In genomic region chr18:48745293-48745692, GRCh38 we compare ENCODE assay signal across 20 cellular contexts.
"Had no signal": no experiment of that assay in that cellular context is flagged by ENCODE, and none has a peak within 500 bp of the region (broad histone marks: within the 10 kb centered on the region; RNA-seq: fewer than 3 reads in every experiment).

No MANE protein-coding gene starts in this region.

- H3K9me3 Mint-ChIP-seq: activated CD4-positive, alpha-beta memory T cell treated with anti-CD3 and anti-CD28 coated beads for 36 hours; activated naive CD4-positive, alpha-beta T cell treated with anti-CD3 and anti-CD28 coated beads, Interleukin-2, amount 10 ng/mL, durations not matched to agents 7 days and 5 days; activated T-cell treated with anti-CD3 and anti-CD28 coated beads, Interleukin-2, amount 50 U/mL, for 24 hours; naive thymus-derived CD4-positive, alpha-beta T cell had no signal

- H3K27ac Mint-ChIP-seq: activated CD4-positive, alpha-beta memory T cell treated with anti-CD3 and anti-CD28 coated beads for 36 hours; activated naive CD4-positive, alpha-beta T cell treated with anti-CD3 and anti-CD28 coated beads, Interleukin-2, amount 10 ng/mL, durations not matched to agents 7 days and 5 days; activated T-cell treated with anti-CD3 and anti-CD28 coated beads, Interleukin-2, amount 50 U/mL, for 24 hours; naive thymus-derived CD4-positive, alpha-beta T cell had no signal

- H3K9me3 ChIP-seq: colonic mucosa, gastrocnemius medialis, heart right ventricle, mucosa of descending colon, stomach, thyroid gland had no signal

- H3K27me3 ChIP-seq: colonic mucosa, gastrocnemius medialis, heart right ventricle, stomach, thyroid gland had no signal

- H3K4me1 ChIP-seq: colonic mucosa, parathyroid adenoma had no signal

- H3K4me3 Mint-ChIP-seq: activated CD4-positive, alpha-beta memory T cell treated with anti-CD3 and anti-CD28 coated beads for 36 hours; activated naive CD4-positive, alpha-beta T cell treated with anti-CD3 and anti-CD28 coated beads, Interleukin-2, amount 10 ng/mL, durations not matched to agents 7 days and 5 days; activated T-cell treated with anti-CD3 and anti-CD28 coated beads, Interleukin-2, amount 50 U/mL, for 24 hours; naive thymus-derived CD4-positive, alpha-beta T cell had no signal

- H3K27me3 Mint-ChIP-seq: activated CD4-positive, alpha-beta memory T cell treated with anti-CD3 and anti-CD28 coated beads for 36 hours; activated T-cell treated with anti-CD3 and anti-CD28 coated beads, Interleukin-2, amount 50 U/mL, for 24 hours had no signal

- H3K36me3 Mint-ChIP-seq: activated CD4-positive, alpha-beta memory T cell treated with anti-CD3 and anti-CD28 coated beads for 36 hours; activated naive CD4-positive, alpha-beta T cell treated with anti-CD3 and anti-CD28 coated beads, Interleukin-2, amount 10 ng/mL, durations not matched to agents 7 days and 5 days; naive thymus-derived CD4-positive, alpha-beta T cell had no signal

- H3K36me3 ChIP-seq: colonic mucosa, gastrocnemius medialis, heart right ventricle, stomach, thyroid gland had no signal

- H3K4me3 ChIP-seq: colonic mucosa, gastrocnemius medialis, heart right ventricle, lung, mucosa of descending colon, stomach, thyroid gland had no signal

- H3K4me1 Mint-ChIP-seq: activated naive CD4-positive, alpha-beta T cell treated with anti-CD3 and anti-CD28 coated beads, Interleukin-2, amount 10 ng/mL, durations not matched to agents 7 days and 5 days had no signal

- H3K27ac ChIP-seq: colonic mucosa, gastrocnemius medialis, heart right ventricle, parathyroid adenoma, stomach, thyroid gland had no signal

- ATAC-seq: gastrocnemius medialis; heart right ventricle; left colon; mucosa of descending colon; naive thymus-derived CD4-positive, alpha-beta T cell; SK-N-SH treated with all-trans-retinoic acid at 6 μM for 48 hours had no signal

- DNase-seq: activated CD4-positive, alpha-beta memory T cell treated with anti-CD3 and anti-CD28 coated beads for 36 hours; activated CD4-positive, CD25-positive, alpha-beta regulatory T cell treated with anti-CD3 and anti-CD28 coated beads, Interleukin-2, amount 50 U/mL, for 72 hours; activated naive CD4-positive, alpha-beta T cell treated with anti-CD3 and anti-CD28 coated beads, Interleukin-2, amount 10 ng/mL, durations not matched to agents 7 days and 5 days; activated T-cell treated with anti-CD3 and anti-CD28 coated beads, Interleukin-2, amount 50 U/mL, for 24 hours; central memory CD4-positive, alpha-beta T cell; colonic mucosa; effector CD4-positive, alpha-beta T cell; gastrocnemius medialis; heart right ventricle; left colon; mucosa of descending colon; naive thymus-derived CD4-positive, alpha-beta T cell; stimulated activated CD4-positive, alpha-beta T cell treated with anti-CD3 and anti-CD28 coated beads, Interleukin-12 subunit alpha, Interleukin-12 subunit beta, amount 100 ng/mL, for 4 hours; stimulated activated CD4-positive, alpha-beta T cell treated with anti-CD3 and anti-CD28 coated beads, Interleukin-2, amount 100 ng/mL, for 24 hours; stomach; T-helper 1 cell; thyroid gland had no signal
